Comparison of ENCODE assay signal across 8 cellular contexts in the genomic region with DNA sequence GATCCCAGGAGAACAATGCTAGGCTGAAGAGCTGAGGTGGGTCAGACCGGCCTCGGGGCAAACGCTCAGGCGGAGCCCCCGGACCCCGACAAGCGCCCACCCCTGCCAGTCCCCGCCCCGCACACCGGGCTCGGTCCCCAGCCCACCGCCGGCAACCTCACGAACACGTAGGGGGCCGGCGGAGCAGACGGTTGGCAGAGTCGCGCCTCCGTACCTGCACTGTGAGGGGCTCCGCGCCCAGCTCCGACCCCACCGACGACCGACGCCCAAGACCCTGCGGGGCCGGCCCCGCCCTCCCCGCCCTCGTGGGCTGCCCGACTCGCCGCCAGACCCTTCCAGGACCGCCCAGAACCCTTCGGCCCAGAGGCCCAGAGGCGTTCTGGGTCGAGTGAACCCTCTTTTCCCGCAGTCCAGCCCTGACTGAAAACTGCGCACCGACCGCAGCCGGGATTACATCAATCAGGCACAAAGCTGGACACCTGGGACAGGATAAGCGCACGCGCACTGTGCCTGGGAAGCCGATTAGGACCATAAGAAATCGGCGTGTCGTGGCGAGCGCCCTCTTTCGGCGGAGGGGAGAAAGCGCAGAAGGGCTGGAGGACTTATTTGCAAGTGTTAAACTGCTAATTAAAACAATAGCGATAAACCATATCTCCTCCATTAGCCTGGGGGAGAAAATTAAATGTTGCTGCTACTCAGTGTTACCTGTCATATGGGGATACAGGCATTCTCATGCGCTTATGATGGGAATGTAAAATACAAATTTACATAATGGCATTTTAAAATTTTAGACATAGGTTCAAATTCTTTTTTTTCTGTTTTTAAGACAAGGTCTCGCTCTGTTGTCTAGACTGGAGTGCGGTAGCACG. TPM values are rescaled to one million over a fixed set of nuclear protein-coding genes. Genes with fewer than 3 reads are reported as not detected.
DNase-seq lines count a peak whose midpoint lies in the region; ATAC-seq, FAIRE-seq and TF ChIP-seq lines count a peak whose summit lies in the region.

No MANE protein-coding gene starts in this region.

- no peak overlapping the region for H3K14ac ChIP-seq in H1 (ENCODE audit: insufficient read length)

- peak overlapping the region; percentile 98 for H2BK5ac ChIP-seq in H1 (ENCODE audit: low read depth, low read length)

- H3K4me3 ChIP-seq in CD4-positive, alpha-beta memory T cell (ENCODE audit: low read length in 2 of 2), result peak overlapping the region; percentile 84 to 90
- H3K4me3 ChIP-seq in H1 (ENCODE audit: extremely low read depth in 1 of 4, insufficient read depth in 2 of 4, low read depth in 3 of 4, low read length in 4 of 4), result peak overlapping the region; percentile 86 to 96 (median 90)

- H2BK15ac ChIP-seq in H1 (ENCODE audit: low read length), result peak overlapping the region; percentile 100

- peak overlapping the region; percentile 90 to 92 for H3K4me2 ChIP-seq in H1 (ENCODE audit: insufficient read depth in 1 of 2, low read depth in 2 of 2, low read length in 2 of 2)

- peaks cover 27% of the 10 kb centered on the region for H3K4me1 ChIP-seq in CD4-positive, alpha-beta memory T cell (ENCODE audit: insufficient read depth, low read length)
- H3K4me1 ChIP-seq in H1 (replicated peaks in 1 of 4; ENCODE audit: control insufficient read depth in 3 of 4, insufficient read depth in 4 of 4, low read length in 3 of 4), result peaks cover 0 to 3% (median 0%) of the 10 kb centered on the region in 4 experiments; a peak in 4 of 7 replicates

- TF ChIP-seq POLR2A in H1 (IDR thresholded peaks at IDR 0.05; ENCODE audit: control extremely low read depth in 1 of 2, low read depth in 2 of 2, low read length in 2 of 2), result peak in 1 of 2 experiments; percentile 93; a peak in 2 of 3 replicates

- FAIRE-seq in H1 (lab: Jason Lieb, UNC), result no peak

- H2AFZ ChIP-seq in H1 (ENCODE audit: low read length), result peak overlapping the region; percentile 83

- peak; percentile 75 to 98 (median 97) for TF ChIP-seq CTCF in H1 (IDR thresholded peaks at IDR 0.05; ENCODE audit: control extremely low read depth in 1 of 3, insufficient read depth in 1 of 3, low read depth in 1 of 3, low read length in 3 of 3)

- H3K27me3 ChIP-seq in CD4-positive, alpha-beta memory T cell (ENCODE audit: insufficient read depth, low read length), result no peaks in the 10 kb centered on the region
- no peaks in the 10 kb centered on the region for H3K27me3 ChIP-seq in H1 (replicated peaks in 1 of 4; ENCODE audit: control insufficient read depth in 3 of 4, extremely low read depth in 1 of 4, insufficient read depth in 3 of 4, low read length in 3 of 4)

- H3K4me1 Mint-ChIP-seq in CD4-positive, alpha-beta memory T cell, result peaks cover 5 to 13% (median 6%) of the 10 kb centered on the region in 4 donors

- no peaks in the 10 kb centered on the region for H3K9me3 Mint-ChIP-seq in CD4-positive, alpha-beta memory T cell

- no peak overlapping the region for H2AK5ac ChIP-seq in H1 (ENCODE audit: low read depth, low read length)

- no peaks in the 10 kb centered on the region for H3K9me3 ChIP-seq in CD4-positive, alpha-beta memory T cell (ENCODE audit: control insufficient read depth in 1 of 2, low read length in 2 of 2)
- H3K9me3 ChIP-seq in H1 (ENCODE audit: insufficient read depth in 2 of 2, low read depth in 1 of 2, low read length in 1 of 2), result no peaks in the 10 kb centered on the region

- no peak overlapping the region for H2BK120ac ChIP-seq in H1 (replicated peaks; ENCODE audit: low read depth, low read length)

- TF ChIP-seq RAD21 in H1 (IDR thresholded peaks at IDR 0.05 in 1 of 2, conservative IDR thresholded peaks at IDR 0.05 in 1 of 2; ENCODE audit: low read depth in 2 of 2, low read length in 2 of 2), result peak; percentile 41 to 42

- TF ChIP-seq EP300 in H1 (IDR thresholded peaks at IDR 0.05; ENCODE audit: borderline replicate concordance in 1 of 2, low read depth in 2 of 2, low read length in 2 of 2), result no peak

- H3K27me3 Mint-ChIP-seq in CD4-positive, alpha-beta memory T cell, result peaks cover 0 to 5% of the 10 kb centered on the region in 2 donors

- 0 out of 2 replicates have a peak overlapping the region, but pooled peaks have one; percentile 81 for H2BK12ac ChIP-seq in H1 (ENCODE audit: low read depth, low read length)

- peak overlapping the region; percentile 99 for H4K5ac ChIP-seq in H1 (ENCODE audit: insufficient read length, low read depth, low read length)

- peak overlapping the region; percentile 98 for H3K56ac ChIP-seq in H1 (replicated peaks; ENCODE audit: insufficient read length, low read depth, low read length)

- H4K20me1 ChIP-seq in H1 (replicated peaks in 1 of 2; ENCODE audit: control insufficient read depth in 1 of 2, insufficient read depth in 2 of 2, low read length in 2 of 2), result peaks cover 6 to 10% of the 10 kb centered on the region in 2 experiments

- WGBS in H1 (ENCODE audit: extremely low coverage in 1 of 2, insufficient coverage in 1 of 2, insufficient read length in 1 of 2, insufficient replicate concordance in 2 of 2, low coverage in 1 of 2, low lambda C conversion rate in 2 of 2, missing lambda C conversion rate in 1 of 2), 2 experiments, result 7% methylated on average over 35 of the region's 62 CpGs; no CpG with 5 or more reads in 1 of the 2 experiments

- CTCF ChIA-PET in CD4-positive, alpha-beta memory T cell (lab: Charles Lee; ENCODE audit: partially characterized antibody), result interaction anchor here (0.6 to 4.0 kb wide), 28 partner anchors 9 to 568 kb away, joined by 3 to 22 read pairs (median 4); a partner anchor contains a TSS
- CTCF ChIA-PET in H1 (lab: Charles Lee; ENCODE audit: partially characterized antibody), result interaction anchor here (0.6 to 6.1 kb wide), 22 partner anchors 9 to 436 kb away, joined by 3 to 49 read pairs (median 4); a partner anchor contains a TSS

- H2BK20ac ChIP-seq in H1 (ENCODE audit: low read length), result no peak overlapping the region

- no peaks in the 10 kb centered on the region for H3K36me3 ChIP-seq in CD4-positive, alpha-beta memory T cell (ENCODE audit: insufficient read depth, low read length)
- no peaks in the 10 kb centered on the region for H3K36me3 ChIP-seq in H1 (ENCODE audit: control insufficient read depth in 2 of 4, insufficient read depth in 4 of 4, low read length in 3 of 4)

- H3K23ac ChIP-seq in H1 (ENCODE audit: insufficient read length), result no peak overlapping the region

- peak overlapping the region in 5 of 8 donors; percentile 96 to 99 (median 97) for H3K4me3 Mint-ChIP-seq in CD4-positive, alpha-beta memory T cell

- H3K9ac ChIP-seq in H1 (replicated peaks in 1 of 4; ENCODE audit: extremely low read depth in 1 of 4, low read depth in 3 of 4, low read length in 3 of 4), result peak overlapping the region; percentile 83 to 97 (median 90)

- H3K4ac ChIP-seq in H1 (replicated peaks; ENCODE audit: insufficient read length, low read depth, low read length), result no peak overlapping the region

- H3K27ac Mint-ChIP-seq in CD4-positive, alpha-beta memory T cell, result peak overlapping the region in 6 of 7 donors; percentile 99 to 100 (median 100)

- peaks cover 15 to 45% of the 10 kb centered on the region in 2 experiments for H3K79me2 ChIP-seq in H1 (ENCODE audit: control insufficient read depth in 1 of 2, insufficient read depth in 2 of 2, low read length in 2 of 2)

- intact Hi-C loops in CD4-positive, alpha-beta memory T cell (cut with micrococcal nuclease), result loop anchor here (1.0 to 10.0 kb wide), 11 partner anchors 29 to 1320 kb away; a partner anchor contains a TSS

- POLR2A ChIA-PET in CD4-positive, alpha-beta memory T cell (lab: Charles Lee; ENCODE audit: partially characterized antibody), result interaction anchor here (0.6 to 2.6 kb wide), 22 partner anchors 9 to 655 kb away, joined by 3 to 34 read pairs (median 4); a partner anchor contains a TSS
- POLR2A ChIA-PET in H1 (lab: Charles Lee; ENCODE audit: partially characterized antibody), result interaction anchor here (0.6 to 3.3 kb wide), 25 partner anchors 9 to 391 kb away, joined by 3 to 16 read pairs (median 4); a partner anchor contains a TSS

- DNase-seq in CD4-positive, alpha-beta memory T cell, result peak; percentile 92 to 96 (median 94)
- peak; percentile 76 for DNase-seq in HT1080 (ENCODE audit: low read depth)
- peak; percentile 70 to 89 for DNase-seq in NOMO-1 (lab: John Stamatoyannopoulos, UW; ENCODE audit: unreplicated experiment in 2 of 2)
- peak; percentile 81 to 98 (median 94) for DNase-seq in activated CD8-positive, alpha-beta memory T cell treated with anti-CD3 and anti-CD28 coated beads for 48 hours (ENCODE audit: low read depth in 2 of 3, low spot score in 2 of 3)
- peak; percentile 90 to 98 for DNase-seq in H1 (ENCODE audit: low read depth in 1 of 2, low spot score in 2 of 2)
- peak; percentile 97 for DNase-seq in mesenteric fat pad (ENCODE audit: low spot score)
- DNase-seq in stimulated activated CD8-positive, alpha-beta memory T cell treated with anti-CD3 and anti-CD28 coated beads, Interleukin-15, amount 100 ng/mL, for 24 hours (ENCODE audit: low read depth), result peak; percentile 91

- peak overlapping the region; percentile 88 for H3K27ac ChIP-seq in CD4-positive, alpha-beta memory T cell (ENCODE audit: low read depth, low read length)
- peak overlapping the region; percentile 98 for H3K27ac ChIP-seq in H1 (ENCODE audit: low read depth, low read length)

- peak overlapping the region; percentile 83 for H4K91ac ChIP-seq in H1 (replicated peaks; ENCODE audit: insufficient read length, low read length)

- H4K8ac ChIP-seq in H1 (ENCODE audit: extremely low read depth, insufficient read depth, low read length), result peak overlapping the region; percentile 99

- peak overlapping the region; percentile 100 for H3K18ac ChIP-seq in H1 (ENCODE audit: extremely low read depth, low read length)

- peaks cover 0 to 5% of the 10 kb centered on the region in 2 donors for H3K36me3 Mint-ChIP-seq in CD4-positive, alpha-beta memory T cell

- H3K23me2 ChIP-seq in H1 (ENCODE audit: low read depth, low read length), result peaks cover 6% of the 10 kb centered on the region

- peak; percentile 63 for ATAC-seq in GM19452 (IDR thresholded peaks at IDR 0.05; ENCODE audit: unreplicated experiment)

- peaks cover 10% of the 10 kb centered on the region for H3K79me1 ChIP-seq in H1 (ENCODE audit: low read depth, low read length)

RNA-seq across cellular contexts. Expression of a gene that starts 11.7 kb away (rescaled TPM):
- 100 to 1,000 TPM; 105 to 115 TPM for total RNA-seq in CD4-positive, alpha-beta memory T cell
- polyA plus RNA-seq in CD4-positive, alpha-beta memory T cell, result 10 to 100 TPM; 24.4 to 78.0 TPM
- 73.0 and 84.6 TPM in 2 replicates for total RNA-seq in HT1080 (2014; rRNA removed; shearing (Covaris generic))
- polyA plus RNA-seq in HT1080 (2015; cell fraction: cytosol; rRNA removed), result 47.5 and 54.4 TPM in 2 replicates
- polyA plus RNA-seq in HT1080 (2015; cell fraction: nucleus; rRNA removed), result 85.8 and 101 TPM in 2 replicates
- 156 and 162 TPM in 2 replicates for total RNA-seq in H1 (2021; fragmentation: NEBNext Ultra II Directional; extraction: Animal tissue kit (Norgen Biotek cat#: 25700))
- polyA plus RNA-seq in H1 (2011; rRNA removed), result 105 and 155 TPM in 2 replicates
- 107 TPM for polyA plus RNA-seq in H1 (2011; cell fraction: cytosol; rRNA removed)
- 222 TPM for polyA plus RNA-seq in H1 (2011; cell fraction: nucleus; rRNA removed)
- 144 to 178 TPM (median 168 TPM) in 4 replicates for polyA plus RNA-seq in H1 (2012, experiment 1 of 2)
- polyA plus RNA-seq in H1 (2012, experiment 2 of 2), result 77.0 TPM
- 149 TPM for polyA plus RNA-seq in H1 (2013, experiment 1 of 2)
- polyA plus RNA-seq in H1 (2013, experiment 2 of 2), result 148 TPM
- polyA minus RNA-seq in H1 (2011; rRNA and poly(A)+ RNA removed), result 217 and 218 TPM in 2 replicates
- polyA minus RNA-seq in H1 (2011; cell fraction: cytosol; rRNA and poly(A)+ RNA removed), result 97.6 TPM
- 96.6 TPM for polyA minus RNA-seq in H1 (2011; cell fraction: nucleus; rRNA and poly(A)+ RNA removed)
- total RNA-seq in mesenteric fat pad, result 97.1 TPM

RNA-seq across cellular contexts. Expression of a gene that starts 29.6 kb away (rescaled TPM):
- total RNA-seq in CD4-positive, alpha-beta memory T cell, result 1 to 10 TPM; 5.3 to 7.5 TPM
- 1 to 10 TPM; 1.5 to 1.6 TPM for polyA plus RNA-seq in CD4-positive, alpha-beta memory T cell
- 0.37 and 2.2 TPM in 2 replicates for total RNA-seq in HT1080 (2014; rRNA removed; shearing (Covaris generic))
- polyA plus RNA-seq in HT1080 (2015; cell fraction: cytosol; rRNA removed), result 1.3 and 2.9 TPM in 2 replicates
- polyA plus RNA-seq in HT1080 (2015; cell fraction: nucleus; rRNA removed), result 1.9 and 2.3 TPM in 2 replicates
- total RNA-seq in H1 (2021; fragmentation: NEBNext Ultra II Directional; extraction: Animal tissue kit (Norgen Biotek cat#: 25700)), result 3.3 and 3.8 TPM in 2 replicates
- 1.6 and 2.4 TPM in 2 replicates for polyA plus RNA-seq in H1 (2011; rRNA removed)
- 1.8 TPM for polyA plus RNA-seq in H1 (2011; cell fraction: cytosol; rRNA removed)
- polyA plus RNA-seq in H1 (2011; cell fraction: nucleus; rRNA removed), result 2.2 TPM
- polyA plus RNA-seq in H1 (2012, experiment 1 of 2), result 1.8 to 4.0 TPM (median 2.7 TPM) in 4 replicates
- polyA plus RNA-seq in H1 (2012, experiment 2 of 2), result 2.5 TPM
- polyA plus RNA-seq in H1 (2013, experiment 1 of 2), result 1.6 TPM
- polyA plus RNA-seq in H1 (2013, experiment 2 of 2), result 1.6 TPM
- polyA minus RNA-seq in H1 (2011; rRNA and poly(A)+ RNA removed), result 0.73 and 0.82 TPM in 2 replicates
- 2.1 TPM for polyA minus RNA-seq in H1 (2011; cell fraction: cytosol; rRNA and poly(A)+ RNA removed)
- polyA minus RNA-seq in H1 (2011; cell fraction: nucleus; rRNA and poly(A)+ RNA removed), result 1.7 TPM
- 1.1 TPM for total RNA-seq in mesenteric fat pad

RNA-seq across cellular contexts. Expression of a gene that starts 29.7 kb away (rescaled TPM):
- 10 to 100 TPM; 36.3 to 41.0 TPM for total RNA-seq in CD4-positive, alpha-beta memory T cell
- 100 to 1,000 TPM in 1 of 2 donors, 10 to 100 TPM in 1; 56.1 to 107 TPM for polyA plus RNA-seq in CD4-positive, alpha-beta memory T cell
- total RNA-seq in HT1080 (2014; rRNA removed; shearing (Covaris generic)), result 59.7 and 66.7 TPM in 2 replicates
- 61.0 and 73.3 TPM in 2 replicates for polyA plus RNA-seq in HT1080 (2015; cell fraction: cytosol; rRNA removed)
- polyA plus RNA-seq in HT1080 (2015; cell fraction: nucleus; rRNA removed), result 59.2 and 63.0 TPM in 2 replicates
- 41.6 and 45.0 TPM in 2 replicates for total RNA-seq in H1 (2021; fragmentation: NEBNext Ultra II Directional; extraction: Animal tissue kit (Norgen Biotek cat#: 25700))
- 125 and 142 TPM in 2 replicates for polyA plus RNA-seq in H1 (2011; rRNA removed)
- polyA plus RNA-seq in H1 (2011; cell fraction: cytosol; rRNA removed), result 127 TPM
- 148 TPM for polyA plus RNA-seq in H1 (2011; cell fraction: nucleus; rRNA removed)
- 48.4 to 98.7 TPM (median 88.1 TPM) in 4 replicates for polyA plus RNA-seq in H1 (2012, experiment 1 of 2)
- 87.5 TPM for polyA plus RNA-seq in H1 (2012, experiment 2 of 2)
- polyA plus RNA-seq in H1 (2013, experiment 1 of 2), result 27.2 TPM
- 27.3 TPM for polyA plus RNA-seq in H1 (2013, experiment 2 of 2)
- 107 and 111 TPM in 2 replicates for polyA minus RNA-seq in H1 (2011; rRNA and poly(A)+ RNA removed)
- 53.3 TPM for polyA minus RNA-seq in H1 (2011; cell fraction: cytosol; rRNA and poly(A)+ RNA removed)
- 41.3 TPM for polyA minus RNA-seq in H1 (2011; cell fraction: nucleus; rRNA and poly(A)+ RNA removed)
- total RNA-seq in mesenteric fat pad, result 4.6 TPM

RNA-seq across cellular contexts. Expression of a gene that starts 48.6 kb away (rescaled TPM):
- 10 to 100 TPM; 10.9 to 11.5 TPM for total RNA-seq in CD4-positive, alpha-beta memory T cell
- polyA plus RNA-seq in CD4-positive, alpha-beta memory T cell, result 1 to 10 TPM in 1 of 2 donors, under 1 TPM in 1; 0.25 to 3.4 TPM
- not detected in 2 replicates for total RNA-seq in HT1080 (2014; rRNA removed; shearing (Covaris generic))
- 0.03 TPM in 1 of 2 replicates, not detected in the other for polyA plus RNA-seq in HT1080 (2015; cell fraction: cytosol; rRNA removed)
- polyA plus RNA-seq in HT1080 (2015; cell fraction: nucleus; rRNA removed), result 0.59 and 3.0 TPM in 2 replicates
- total RNA-seq in H1 (2021; fragmentation: NEBNext Ultra II Directional; extraction: Animal tissue kit (Norgen Biotek cat#: 25700)), result 0.52 and 0.86 TPM in 2 replicates
- polyA plus RNA-seq in H1 (2011; rRNA removed), result 0.42 TPM in 2 replicates
- 0.62 TPM for polyA plus RNA-seq in H1 (2011; cell fraction: cytosol; rRNA removed)
- polyA plus RNA-seq in H1 (2011; cell fraction: nucleus; rRNA removed), result 2.2 TPM
- 0.43 to 1.1 TPM (median 0.70 TPM) in 4 replicates for polyA plus RNA-seq in H1 (2012, experiment 1 of 2)
- 0.09 TPM for polyA plus RNA-seq in H1 (2012, experiment 2 of 2)
- polyA plus RNA-seq in H1 (2013, experiment 1 of 2), result 0.39 TPM
- polyA plus RNA-seq in H1 (2013, experiment 2 of 2), result 0.18 TPM
- polyA minus RNA-seq in H1 (2011; rRNA and poly(A)+ RNA removed), result 0.56 TPM in 1 of 2 replicates, not detected in the other
- not detected for polyA minus RNA-seq in H1 (2011; cell fraction: cytosol; rRNA and poly(A)+ RNA removed)
- polyA minus RNA-seq in H1 (2011; cell fraction: nucleus; rRNA and poly(A)+ RNA removed), result 3.6 TPM
- total RNA-seq in mesenteric fat pad, result 2.0 TPM

RNA-seq across cellular contexts. Expression of a gene that starts 49.9 kb away (rescaled TPM):
- total RNA-seq in CD4-positive, alpha-beta memory T cell, result not detected
- under 1 TPM in 1 of 2 donors, not detected in 1; 0.14 TPM for polyA plus RNA-seq in CD4-positive, alpha-beta memory T cell
- 15.8 and 21.1 TPM in 2 replicates for total RNA-seq in HT1080 (2014; rRNA removed; shearing (Covaris generic))
- polyA plus RNA-seq in HT1080 (2015; cell fraction: cytosol; rRNA removed), result 9.5 and 11.3 TPM in 2 replicates
- 28.7 and 32.0 TPM in 2 replicates for polyA plus RNA-seq in HT1080 (2015; cell fraction: nucleus; rRNA removed)
- total RNA-seq in H1 (2021; fragmentation: NEBNext Ultra II Directional; extraction: Animal tissue kit (Norgen Biotek cat#: 25700)), result 53.5 and 54.1 TPM in 2 replicates
- 40.2 and 60.1 TPM in 2 replicates for polyA plus RNA-seq in H1 (2011; rRNA removed)
- polyA plus RNA-seq in H1 (2011; cell fraction: cytosol; rRNA removed), result 41.8 TPM
- 119 TPM for polyA plus RNA-seq in H1 (2011; cell fraction: nucleus; rRNA removed)
- 33.1 to 42.6 TPM (median 40.7 TPM) in 4 replicates for polyA plus RNA-seq in H1 (2012, experiment 1 of 2)
- 36.9 TPM for polyA plus RNA-seq in H1 (2012, experiment 2 of 2)
- polyA plus RNA-seq in H1 (2013, experiment 1 of 2), result 31.5 TPM
- polyA plus RNA-seq in H1 (2013, experiment 2 of 2), result 28.8 TPM
- polyA minus RNA-seq in H1 (2011; rRNA and poly(A)+ RNA removed), result 41.5 and 45.7 TPM in 2 replicates
- polyA minus RNA-seq in H1 (2011; cell fraction: cytosol; rRNA and poly(A)+ RNA removed), result 26.3 TPM
- polyA minus RNA-seq in H1 (2011; cell fraction: nucleus; rRNA and poly(A)+ RNA removed), result 85.7 TPM
- 11.3 TPM for total RNA-seq in mesenteric fat pad

Comparison
In these comparisons a context has a peak if more than half of its experiments do, and no peak if none do; other contexts are left out.
1. Peak in every context shown above with its lines: DNase-seq, ATAC-seq, H3K4me3 ChIP-seq and H3K27ac ChIP-seq.